Comparison of ENCODE assay signal across 26 cellular contexts in the genomic region with DNA sequence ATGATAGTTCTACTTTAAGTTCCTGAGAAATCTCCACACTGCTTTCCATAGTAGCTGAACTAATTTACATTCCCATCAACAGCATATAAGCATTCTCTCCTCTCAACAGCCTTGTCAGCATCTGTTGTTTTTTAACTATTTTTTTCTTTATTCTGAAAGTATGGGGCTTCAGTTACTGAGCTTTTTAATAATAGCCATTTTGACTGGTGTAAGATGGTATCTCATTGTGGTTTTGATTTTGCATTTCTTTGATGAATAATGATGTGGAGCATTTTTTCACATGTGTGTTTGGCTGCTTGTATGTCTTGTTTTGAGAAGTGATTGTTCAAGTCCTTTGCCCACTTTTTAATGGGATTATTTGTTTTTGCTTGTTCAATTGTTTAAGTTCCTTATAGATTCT. TPM values are rescaled to one million over a fixed set of nuclear protein-coding genes. Genes with fewer than 3 reads are reported as not detected.
"Had no signal": no experiment of that assay in that cellular context is flagged by ENCODE, and none has a peak within 500 bp of the region (broad histone marks: within the 10 kb centered on the region; RNA-seq: fewer than 3 reads in every experiment).

No MANE protein-coding gene starts in this region.

- H3K27ac ChIP-seq: brain microvascular endothelial cell, gastrocnemius medialis, left ventricle myocardium inferior, ovary, psoas muscle, right atrium auricular region, thyroid gland, upper lobe of right lung had no signal

- H3K4me1 ChIP-seq: gastrocnemius medialis, left ventricle myocardium inferior, psoas muscle, right atrium auricular region, thyroid gland, upper lobe of right lung had no signal

- H3K4me1 Mint-ChIP-seq: activated naive CD4-positive, alpha-beta T cell treated with anti-CD3 and anti-CD28 coated beads, Interleukin-2, amount 10 ng/mL, durations not matched to agents 7 days and 5 days; natural killer cell had no signal

- ATAC-seq: activated T-cell treated with anti-CD3 and anti-CD28 coated beads, Interleukin-2, amount 50 U/mL, for 72 hours; gastrocnemius medialis; natural killer cell; psoas muscle; upper lobe of right lung had no signal

- H3K36me3 ChIP-seq: brain microvascular endothelial cell, gastrocnemius medialis, left ventricle myocardium inferior, ovary, right atrium auricular region, thyroid gland, upper lobe of right lung had no signal

- H3K9me3 ChIP-seq: ovary, thyroid gland, upper lobe of right lung had no signal

- H3K9me3 Mint-ChIP-seq: activated T-cell treated with anti-CD3 and anti-CD28 coated beads, Interleukin-2, amount 50 U/mL, for 72 hours had no signal

- H3K36me3 Mint-ChIP-seq: activated naive CD4-positive, alpha-beta T cell treated with anti-CD3 and anti-CD28 coated beads, Interleukin-2, amount 10 ng/mL, durations not matched to agents 7 days and 5 days; natural killer cell had no signal

- H3K4me3 ChIP-seq: gastrocnemius medialis, left ventricle myocardium inferior, ovary, psoas muscle, right atrium auricular region, thyroid gland, upper lobe of right lung had no signal

- DNase-seq: activated CD4-positive, alpha-beta T cell treated with anti-CD3 and anti-CD28 coated beads, Interleukin-2, amount 50 U/mL, for 48 hours; activated effector memory CD4-positive, alpha-beta T cell treated with Interleukin-2 at 50 U/mL for 16 hours; activated naive CD4-positive, alpha-beta T cell treated with anti-CD3 and anti-CD28 coated beads, Interleukin-2, amount 10 ng/mL, durations not matched to agents 7 days and 5 days; activated T-cell treated with anti-CD3 and anti-CD28 coated beads, Interleukin-2, amount 50 U/mL, for 72 hours; anterior cingulate cortex; brain microvascular endothelial cell; caudate nucleus; dermis blood vessel endothelial cell; effector CD8-positive, alpha-beta T cell; erythroblast; gastrocnemius medialis; hippocampal formation; left ventricle myocardium inferior; natural killer cell; ovary; psoas muscle; stimulated activated CD4-positive, alpha-beta T cell treated with anti-CD3 and anti-CD28 coated beads, Interleukin-4, amount 100 ng/mL, for 24 hours; stimulated activated naive CD4-positive, alpha-beta T cell treated with Interleukin-2 at 50 U/mL for 16 hours; T-helper 9 cell; thyroid gland; upper lobe of right lung had no signal

- H3K4me3 Mint-ChIP-seq: activated naive CD4-positive, alpha-beta T cell treated with anti-CD3 and anti-CD28 coated beads, Interleukin-2, amount 10 ng/mL, durations not matched to agents 7 days and 5 days; activated T-cell treated with anti-CD3 and anti-CD28 coated beads, Interleukin-2, amount 50 U/mL, for 72 hours; natural killer cell had no signal

- H3K27ac Mint-ChIP-seq: activated naive CD4-positive, alpha-beta T cell treated with anti-CD3 and anti-CD28 coated beads, Interleukin-2, amount 10 ng/mL, durations not matched to agents 7 days and 5 days; activated T-cell treated with anti-CD3 and anti-CD28 coated beads, Interleukin-2, amount 50 U/mL, for 72 hours; natural killer cell had no signal

- H3K27me3 ChIP-seq: brain microvascular endothelial cell, ovary, right atrium auricular region, thyroid gland, upper lobe of right lung had no signal

RNA-seq across cellular contexts. Expression of a gene that starts 2.4 kb away (rescaled TPM):
- total RNA-seq: activated CD8-positive, alpha-beta memory T cell treated with anti-CD3 and anti-CD28 coated beads for 36 hours; activated T-cell treated with anti-CD3 and anti-CD28 coated beads, Interleukin-2, amount 50 U/mL, for 72 hours; dermis blood vessel endothelial cell; gastrocnemius medialis; left ventricle myocardium inferior; lung microvascular endothelial cell; natural killer cell; ovary; psoas muscle; right atrium auricular region; subcutaneous adipose tissue; T-helper 1 cell treated with Interleukin-12 subunit alpha and Interleukin-12 subunit beta and Interleukin-4 antibody, amounts not matched to agents 30 ng/mL and 1 ng/mL, for 36 hours; thyroid gland; upper lobe of right lung had no signal
- polyA plus RNA-seq: ovary, psoas muscle had no signal

RNA-seq across cellular contexts. Expression of a gene that starts 5.5 kb away (rescaled TPM):
- total RNA-seq: activated CD8-positive, alpha-beta memory T cell treated with anti-CD3 and anti-CD28 coated beads for 36 hours; activated T-cell treated with anti-CD3 and anti-CD28 coated beads, Interleukin-2, amount 50 U/mL, for 72 hours; dermis blood vessel endothelial cell; gastrocnemius medialis; left ventricle myocardium inferior; lung microvascular endothelial cell; natural killer cell; ovary; psoas muscle; right atrium auricular region; subcutaneous adipose tissue; T-helper 1 cell treated with Interleukin-12 subunit alpha and Interleukin-12 subunit beta and Interleukin-4 antibody, amounts not matched to agents 30 ng/mL and 1 ng/mL, for 36 hours; thyroid gland; upper lobe of right lung had no signal
- polyA plus RNA-seq: ovary, psoas muscle had no signal

RNA-seq across cellular contexts. Expression of a gene that starts 7.3 kb away (rescaled TPM):
- total RNA-seq: activated CD8-positive, alpha-beta memory T cell treated with anti-CD3 and anti-CD28 coated beads for 36 hours; activated T-cell treated with anti-CD3 and anti-CD28 coated beads, Interleukin-2, amount 50 U/mL, for 72 hours; dermis blood vessel endothelial cell; gastrocnemius medialis; left ventricle myocardium inferior; lung microvascular endothelial cell; natural killer cell; ovary; psoas muscle; right atrium auricular region; subcutaneous adipose tissue; T-helper 1 cell treated with Interleukin-12 subunit alpha and Interleukin-12 subunit beta and Interleukin-4 antibody, amounts not matched to agents 30 ng/mL and 1 ng/mL, for 36 hours; thyroid gland; upper lobe of right lung had no signal
- polyA plus RNA-seq: ovary, psoas muscle had no signal

RNA-seq across cellular contexts. Expression of a gene that starts 11.3 kb away (rescaled TPM):
- total RNA-seq: activated CD8-positive, alpha-beta memory T cell treated with anti-CD3 and anti-CD28 coated beads for 36 hours; activated T-cell treated with anti-CD3 and anti-CD28 coated beads, Interleukin-2, amount 50 U/mL, for 72 hours; dermis blood vessel endothelial cell; gastrocnemius medialis; left ventricle myocardium inferior; lung microvascular endothelial cell; natural killer cell; ovary; psoas muscle; right atrium auricular region; subcutaneous adipose tissue; T-helper 1 cell treated with Interleukin-12 subunit alpha and Interleukin-12 subunit beta and Interleukin-4 antibody, amounts not matched to agents 30 ng/mL and 1 ng/mL, for 36 hours; thyroid gland; upper lobe of right lung had no signal
- polyA plus RNA-seq: ovary, psoas muscle had no signal

RNA-seq across cellular contexts. Expression of a gene that starts 13.1 kb away (rescaled TPM):
- total RNA-seq: activated CD8-positive, alpha-beta memory T cell treated with anti-CD3 and anti-CD28 coated beads for 36 hours; activated T-cell treated with anti-CD3 and anti-CD28 coated beads, Interleukin-2, amount 50 U/mL, for 72 hours; dermis blood vessel endothelial cell; gastrocnemius medialis; left ventricle myocardium inferior; lung microvascular endothelial cell; natural killer cell; ovary; psoas muscle; right atrium auricular region; subcutaneous adipose tissue; T-helper 1 cell treated with Interleukin-12 subunit alpha and Interleukin-12 subunit beta and Interleukin-4 antibody, amounts not matched to agents 30 ng/mL and 1 ng/mL, for 36 hours; thyroid gland; upper lobe of right lung had no signal
- polyA plus RNA-seq: ovary, psoas muscle had no signal
